ENCODE assay signal across 20 cellular contexts in genomic region chr9:71861618-71862017, GRCh38.
"Had no signal": no experiment of that assay in that cellular context is flagged by ENCODE, and none has a peak within 500 bp of the region (broad histone marks: within the 10 kb centered on the region; RNA-seq: fewer than 3 reads in every experiment).

No MANE protein-coding gene starts in this region.

- H3K4me1 ChIP-seq: pancreas had no signal

- DNase-seq: activated CD4-positive, alpha-beta T cell treated with anti-CD3 and anti-CD28 coated beads for 36 hours; activated CD8-positive, alpha-beta memory T cell treated with anti-CD3 and anti-CD28 coated beads, Interleukin-2, amount 50 U/mL, for 4 hours; activated CD8-positive, alpha-beta T cell treated with anti-CD3 and anti-CD28 coated beads, Interleukin-2, amount 10 ng/mL, durations not matched to agents 7 days and 5 days; activated gamma-delta T cell treated with Interleukin-2 at 50 U/mL for 16 hours; activated naive CD8-positive, alpha-beta T cell treated with anti-CD3 and anti-CD28 coated beads, Interleukin-2, amount 10 ng/mL, durations not matched to agents 7 days and 5 days; activated T-cell treated with anti-CD3 and anti-CD28 coated beads, Interleukin-2, amount 50 U/mL, for 72 hours; anterior cingulate cortex; brain microvascular endothelial cell; effector memory CD4-positive, alpha-beta T cell; heart left ventricle; kidney; naive thymus-derived CD8-positive, alpha-beta T cell; pancreas; stimulated activated CD4-positive, alpha-beta T cell treated with anti-CD3 and anti-CD28 coated beads, Interleukin-1b, Interleukin-23, amount 100 ng/mL, for 48 hours; T-helper 17 cell; WERI-Rb-1 had no signal

- H3K36me3 ChIP-seq: brain microvascular endothelial cell had no signal

- ATAC-seq: activated CD4-positive, alpha-beta T cell treated with anti-CD3 and anti-CD28 coated beads for 36 hours; activated CD8-positive, alpha-beta T cell treated with anti-CD3 and anti-CD28 coated beads, Interleukin-2, amount 10 ng/mL, durations not matched to agents 7 days and 5 days; activated T-cell treated with anti-CD3 and anti-CD28 coated beads, Interleukin-2, amount 50 U/mL, for 72 hours; heart left ventricle; naive thymus-derived CD8-positive, alpha-beta T cell; SK-N-SH treated with all-trans-retinoic acid at 6 μM for 48 hours; T-helper 17 cell had no signal

- H3K27ac Mint-ChIP-seq: activated CD4-positive, alpha-beta T cell treated with anti-CD3 and anti-CD28 coated beads for 36 hours; activated CD8-positive, alpha-beta T cell treated with anti-CD3 and anti-CD28 coated beads, Interleukin-2, amount 10 ng/mL, durations not matched to agents 7 days and 5 days; activated naive CD8-positive, alpha-beta T cell treated with anti-CD3 and anti-CD28 coated beads, Interleukin-2, amount 10 ng/mL, durations not matched to agents 7 days and 5 days; naive thymus-derived CD8-positive, alpha-beta T cell; T-helper 17 cell had no signal

- H3K27me3 ChIP-seq: brain microvascular endothelial cell, heart left ventricle, pancreas had no signal

- H3K4me3 ChIP-seq: coronary artery, heart left ventricle, pancreas had no signal

- H3K9me3 ChIP-seq: pancreas had no signal

- H3K4me3 Mint-ChIP-seq: activated CD4-positive, alpha-beta T cell treated with anti-CD3 and anti-CD28 coated beads for 36 hours; activated CD8-positive, alpha-beta T cell treated with anti-CD3 and anti-CD28 coated beads, Interleukin-2, amount 10 ng/mL, durations not matched to agents 7 days and 5 days; activated naive CD8-positive, alpha-beta T cell treated with anti-CD3 and anti-CD28 coated beads, Interleukin-2, amount 10 ng/mL, durations not matched to agents 7 days and 5 days; activated T-cell treated with anti-CD3 and anti-CD28 coated beads, Interleukin-2, amount 50 U/mL, for 72 hours; central memory CD8-positive, alpha-beta T cell; naive thymus-derived CD8-positive, alpha-beta T cell; T-helper 17 cell had no signal

- H3K27ac ChIP-seq: brain microvascular endothelial cell, coronary artery, epithelial cell of prostate, heart left ventricle, pancreas, WERI-Rb-1 had no signal

- H3K27me3 Mint-ChIP-seq: activated CD4-positive, alpha-beta T cell treated with anti-CD3 and anti-CD28 coated beads for 36 hours; activated naive CD8-positive, alpha-beta T cell treated with anti-CD3 and anti-CD28 coated beads, Interleukin-2, amount 10 ng/mL, durations not matched to agents 7 days and 5 days; central memory CD8-positive, alpha-beta T cell; naive thymus-derived CD8-positive, alpha-beta T cell; T-helper 17 cell had no signal

- H3K4me1 Mint-ChIP-seq: central memory CD8-positive, alpha-beta T cell; T-helper 17 cell had no signal
